Comparison of ENCODE assay signal across 17 cellular contexts in genomic region chr3:170918715-170919114, GRCh38.
"Had no signal": no experiment of that assay in that cellular context is flagged by ENCODE, and none has a peak within 500 bp of the region (broad histone marks: within the 10 kb centered on the region; RNA-seq: fewer than 3 reads in every experiment).

No MANE protein-coding gene starts in this region.

- ATAC-seq: foreskin keratinocyte; gastroesophageal sphincter; heart left ventricle; left cardiac atrium; left lung; left ventricle myocardium superior; lower lobe of right lung; naive thymus-derived CD4-positive, alpha-beta T cell had no signal

- H3K79me2 ChIP-seq: hepatocyte had no signal

- H3K27ac ChIP-seq: colonic mucosa, esophagus muscularis mucosa, foreskin keratinocyte, gastroesophageal sphincter, heart left ventricle, hepatocyte, left lung, lower lobe of right lung had no signal

- DNase-seq: colonic mucosa; cortex of kidney; effector CD8-positive, alpha-beta T cell; foreskin keratinocyte; heart left ventricle; hypothalamus; left cardiac atrium; left lung; left ventricle myocardium superior; lower lobe of right lung; mesenchymal stem cell; midbrain; naive thymus-derived CD4-positive, alpha-beta T cell had no signal

- H3K36me3 ChIP-seq: colonic mucosa, esophagus muscularis mucosa, gastroesophageal sphincter, heart left ventricle, left lung, lower lobe of right lung had no signal

- H3K4me1 Mint-ChIP-seq: naive thymus-derived CD4-positive, alpha-beta T cell had no signal

- H3K4me3 Mint-ChIP-seq: dendritic cell treated with granulocyte-macrophage colony-stimulating factor and Interleukin-4, amounts not matched to agents 40 ng/mL and 50 ng/mL, for 4 days; naive thymus-derived CD4-positive, alpha-beta T cell had no signal

- H3K9me3 ChIP-seq: colonic mucosa had no signal

- H3K4me3 ChIP-seq: colonic mucosa, esophagus muscularis mucosa, gastroesophageal sphincter, heart left ventricle, hepatocyte, left lung, lower lobe of right lung had no signal

- H3K4me2 ChIP-seq: hepatocyte had no signal

- H3K27ac Mint-ChIP-seq: dendritic cell treated with granulocyte-macrophage colony-stimulating factor and Interleukin-4, amounts not matched to agents 40 ng/mL and 50 ng/mL, for 4 days; naive thymus-derived CD4-positive, alpha-beta T cell had no signal

- H3K4me1 ChIP-seq: colonic mucosa, esophagus muscularis mucosa, foreskin keratinocyte, gastroesophageal sphincter, heart left ventricle, left lung, lower lobe of right lung had no signal

- H3K27me3 ChIP-seq: colonic mucosa, esophagus muscularis mucosa, gastroesophageal sphincter, heart left ventricle, hepatocyte, left lung had no signal
